ENCODE assay signal across 11 cellular contexts in the genomic region with DNA sequence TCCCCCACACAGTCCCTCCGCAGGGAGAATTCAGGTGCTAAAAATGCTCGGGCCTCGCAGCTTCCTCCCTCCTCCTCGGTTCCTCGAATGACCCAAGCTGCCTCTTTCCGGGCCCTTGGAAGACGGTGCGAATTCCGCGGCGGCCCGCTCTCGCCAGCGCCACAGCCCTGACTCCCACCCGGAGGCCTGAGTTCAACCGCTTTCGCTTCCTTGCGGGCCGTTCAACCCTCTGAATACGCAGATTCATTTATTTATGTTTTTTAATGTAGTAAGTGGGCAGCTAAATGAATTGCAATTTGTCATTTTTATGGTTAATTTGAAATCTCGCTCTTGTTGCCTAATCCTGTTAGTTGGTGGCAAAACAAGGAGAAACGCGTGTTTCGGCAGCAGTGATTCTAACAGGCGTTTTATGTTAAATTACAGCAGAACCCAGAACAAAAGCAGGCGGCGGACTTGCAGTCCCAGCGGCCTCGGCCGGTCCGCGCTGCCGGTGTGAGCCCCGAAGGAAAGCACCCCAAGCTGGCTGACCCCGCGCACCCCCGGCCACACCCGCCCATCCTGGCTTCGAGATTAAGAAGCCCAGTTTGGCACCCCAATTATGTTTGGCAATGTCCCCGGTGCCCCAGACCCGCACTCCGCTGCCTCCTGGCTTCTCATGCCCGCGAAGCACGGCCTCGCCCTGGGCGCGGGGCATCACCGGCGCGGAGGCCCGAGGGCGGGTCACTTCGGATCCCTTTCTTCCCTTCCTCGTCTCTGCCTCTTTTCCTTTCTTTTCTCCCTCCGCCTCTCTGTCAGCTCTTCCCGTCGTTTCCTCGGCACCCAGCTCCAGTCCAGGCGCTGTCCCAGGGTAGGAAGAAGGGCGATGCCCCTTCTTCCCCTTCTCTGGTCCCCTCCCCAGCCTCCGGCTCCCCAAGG.
DNase-seq lines count a peak whose midpoint lies in the region; ATAC-seq and TF ChIP-seq lines count a peak whose summit lies in the region.
"Had no signal": no experiment of that assay in that cellular context is flagged by ENCODE, and none has a peak within 500 bp of the region (broad histone marks: within the 10 kb centered on the region; RNA-seq: fewer than 3 reads in every experiment).

No MANE protein-coding gene starts in this region.

- peaks cover 97% of the 10 kb centered on the region for H3K27me3 ChIP-seq in hepatocyte
- H3K27me3 ChIP-seq: SJCRH30 had no signal

- peaks cover 40% of the 10 kb centered on the region for H3K4me1 Mint-ChIP-seq in activated T-cell treated with anti-CD3 and anti-CD28 coated beads, Interleukin-2, amount 50 U/mL, for 72 hours (ENCODE audit: low read depth)
- peaks cover 44% of the 10 kb centered on the region for H3K4me1 Mint-ChIP-seq in stimulated activated memory B cell treated with anti-CD40 and anti-IgM and Interleukin-4, amounts not matched to agents 10 μg/mL and 1 μg/mL and 100 μg/mL, for 72 hours

- H3K4me3 ChIP-seq in hepatocyte, result no peak overlapping the region
- H3K4me3 ChIP-seq: SJCRH30 had no signal

- no peak overlapping the region for H3K27ac ChIP-seq in hepatocyte
- H3K27ac ChIP-seq: SJCRH30 had no signal

- ATAC-seq in activated T-cell treated with anti-CD3 and anti-CD28 coated beads, Interleukin-2, amount 50 U/mL, for 72 hours (replicated peaks in 1 of 2), result no peak
- no peak for ATAC-seq in stimulated activated memory B cell treated with anti-CD40 and anti-IgM and Interleukin-4, amounts not matched to agents 10 μg/mL and 1 μg/mL and 100 μg/mL, for 72 hours
- ATAC-seq in GM18502 (IDR thresholded peaks at IDR 0.05; ENCODE audit: poor library complexity, unreplicated experiment) (no peak), GM21737 (IDR thresholded peaks at IDR 0.05; ENCODE audit: unreplicated experiment) (no peak)

- no peaks in the 10 kb centered on the region for H4K20me1 ChIP-seq in hepatocyte (ENCODE audit: insufficient read depth, poor library complexity, severe bottlenecking)

- peak overlapping the region; percentile 85 to 91 for H3K4me3 Mint-ChIP-seq in activated T-cell treated with anti-CD3 and anti-CD28 coated beads, Interleukin-2, amount 50 U/mL, for 72 hours
- H3K4me3 Mint-ChIP-seq in stimulated activated memory B cell treated with anti-CD40 and anti-IgM and Interleukin-4, amounts not matched to agents 10 μg/mL and 1 μg/mL and 100 μg/mL, for 72 hours, result peak overlapping the region; percentile 84

- peak overlapping the region; percentile 19 for H3K27ac Mint-ChIP-seq in activated T-cell treated with anti-CD3 and anti-CD28 coated beads, Interleukin-2, amount 50 U/mL, for 72 hours
- peak overlapping the region; percentile 23 for H3K27ac Mint-ChIP-seq in stimulated activated memory B cell treated with anti-CD40 and anti-IgM and Interleukin-4, amounts not matched to agents 10 μg/mL and 1 μg/mL and 100 μg/mL, for 72 hours

- H3K9me3 Mint-ChIP-seq in activated T-cell treated with anti-CD3 and anti-CD28 coated beads, Interleukin-2, amount 50 U/mL, for 72 hours, result no peaks in the 10 kb centered on the region
- no peaks in the 10 kb centered on the region for H3K9me3 Mint-ChIP-seq in stimulated activated memory B cell treated with anti-CD40 and anti-IgM and Interleukin-4, amounts not matched to agents 10 μg/mL and 1 μg/mL and 100 μg/mL, for 72 hours

- H3K9me2 ChIP-seq in hepatocyte (replicated peaks; ENCODE audit: insufficient read depth), result no peaks in the 10 kb centered on the region

- H3K4me2 ChIP-seq in hepatocyte, result peak overlapping the region; percentile 79

- no peaks in the 10 kb centered on the region for H3K36me3 ChIP-seq in hepatocyte (replicated peaks; ENCODE audit: insufficient read depth, low read depth)
- H3K36me3 ChIP-seq: SJCRH30 had no signal

- H3K4me1 ChIP-seq in hepatocyte (ENCODE audit: insufficient read depth), result peaks cover 28% of the 10 kb centered on the region
- H3K4me1 ChIP-seq: SJCRH30 had no signal

- no peaks in the 10 kb centered on the region for H3K9me3 ChIP-seq in hepatocyte (ENCODE audit: low read depth)
- H3K9me3 ChIP-seq: SJCRH30 had no signal

- no peaks in the 10 kb centered on the region for H3K36me3 Mint-ChIP-seq in activated T-cell treated with anti-CD3 and anti-CD28 coated beads, Interleukin-2, amount 50 U/mL, for 72 hours (ENCODE audit: insufficient read depth in 2 of 2)
- no peaks in the 10 kb centered on the region for H3K36me3 Mint-ChIP-seq in stimulated activated memory B cell treated with anti-CD40 and anti-IgM and Interleukin-4, amounts not matched to agents 10 μg/mL and 1 μg/mL and 100 μg/mL, for 72 hours

- peak overlapping the region; percentile 74 for H2AFZ ChIP-seq in hepatocyte

- no peaks in the 10 kb centered on the region for H3K79me2 ChIP-seq in hepatocyte

- H3K27me3 Mint-ChIP-seq in activated T-cell treated with anti-CD3 and anti-CD28 coated beads, Interleukin-2, amount 50 U/mL, for 72 hours (ENCODE audit: low read depth), result peaks cover 88% of the 10 kb centered on the region
- peaks cover 90% of the 10 kb centered on the region for H3K27me3 Mint-ChIP-seq in stimulated activated memory B cell treated with anti-CD40 and anti-IgM and Interleukin-4, amounts not matched to agents 10 μg/mL and 1 μg/mL and 100 μg/mL, for 72 hours

- DNase-seq in NCI-H748 (lab: John Stamatoyannopoulos, UW; ENCODE audit: unreplicated experiment) (peak; percentile 45), NCI-H748 treated with DMSO at 0.1 percent for 48 hours (lab: John Stamatoyannopoulos, UW) (no peak), hepatocyte (ENCODE audit: low spot score) (no peak), inferior parietal cortex (ENCODE audit: extremely low spot score) (no peak)
- no peak for DNase-seq in activated T-cell treated with anti-CD3 and anti-CD28 coated beads, Interleukin-2, amount 50 U/mL, for 72 hours
- DNase-seq: NCI-H1092; SJCRH30; stimulated activated CD4-positive, alpha-beta T cell treated with anti-CD3 and anti-CD28 coated beads, Interleukin-1b, Interleukin-23, amount 100 ng/mL, for 48 hours had no signal

- no peak for TF ChIP-seq CTCF in hepatocyte (IDR thresholded peaks at IDR 0.05; ENCODE audit: poor library complexity)

- 3% methylated on average over 61 of the region's 62 CpGs for WGBS in hepatocyte (ENCODE audit: low lambda C conversion rate, missing lambda C conversion rate)
